Comparison of ENCODE assay signal across 19 cellular contexts in genomic region chr17:58410714-58411407, GRCh38. TPM values are rescaled to one million over a fixed set of nuclear protein-coding genes. Genes with fewer than 3 reads are reported as not detected.
"Had no signal": no experiment of that assay in that cellular context is flagged by ENCODE, and none has a peak within 500 bp of the region (broad histone marks: within the 10 kb centered on the region; RNA-seq: fewer than 3 reads in every experiment).

No MANE protein-coding gene starts in this region.

- H3K27me3 ChIP-seq: cardiac muscle cell, ovary, sigmoid colon, spleen had no signal

- H3K36me3 Mint-ChIP-seq: activated CD8-positive, alpha-beta memory T cell treated with anti-CD3 and anti-CD28 coated beads, Interleukin-2, amount 10 ng/mL, durations not matched to agents 7 days and 5 days; activated naive CD8-positive, alpha-beta T cell treated with anti-CD3 and anti-CD28 coated beads, Interleukin-2, amount 10 ng/mL, durations not matched to agents 7 days and 5 days; natural killer cell had no signal

- H3K4me3 ChIP-seq: cardiac muscle cell, ovary, sigmoid colon, spleen, thoracic aorta had no signal

- H3K36me3 ChIP-seq: cardiac muscle cell, ovary, sigmoid colon, spleen, thoracic aorta had no signal

- H3K27me3 Mint-ChIP-seq: activated B cell treated with CpG ODN at 0.5 μM for 24 hours; activated CD8-positive, alpha-beta memory T cell treated with anti-CD3 and anti-CD28 coated beads, Interleukin-2, amount 10 ng/mL, durations not matched to agents 7 days and 5 days; stimulated activated naive B cell treated with anti-CD40 and anti-IgM and Interleukin-4, amounts not matched to agents 10 μg/mL and 1 μg/mL and 100 μg/mL, for 72 hours had no signal

- H3K27ac Mint-ChIP-seq: activated B cell treated with CpG ODN at 0.5 μM for 24 hours; activated CD4-positive, alpha-beta memory T cell treated with anti-CD3 and anti-CD28 coated beads, Interleukin-2, amount 10 ng/mL, durations not matched to agents 7 days and 5 days; activated CD8-positive, alpha-beta memory T cell treated with anti-CD3 and anti-CD28 coated beads, Interleukin-2, amount 10 ng/mL, durations not matched to agents 7 days and 5 days; activated naive CD8-positive, alpha-beta T cell treated with anti-CD3 and anti-CD28 coated beads, Interleukin-2, amount 10 ng/mL, durations not matched to agents 7 days and 5 days; natural killer cell; stimulated activated naive B cell treated with anti-CD40 and anti-IgM and Interleukin-4, amounts not matched to agents 10 μg/mL and 1 μg/mL and 100 μg/mL, for 72 hours had no signal

- H3K4me3 Mint-ChIP-seq: activated B cell treated with CpG ODN at 0.5 μM for 24 hours; activated CD4-positive, alpha-beta memory T cell treated with anti-CD3 and anti-CD28 coated beads, Interleukin-2, amount 10 ng/mL, durations not matched to agents 7 days and 5 days; activated CD8-positive, alpha-beta memory T cell treated with anti-CD3 and anti-CD28 coated beads, Interleukin-2, amount 10 ng/mL, durations not matched to agents 7 days and 5 days; activated naive CD8-positive, alpha-beta T cell treated with anti-CD3 and anti-CD28 coated beads, Interleukin-2, amount 10 ng/mL, durations not matched to agents 7 days and 5 days; natural killer cell; stimulated activated naive B cell treated with anti-CD40 and anti-IgM and Interleukin-4, amounts not matched to agents 10 μg/mL and 1 μg/mL and 100 μg/mL, for 72 hours had no signal

- H3K4me1 Mint-ChIP-seq: activated B cell treated with CpG ODN at 0.5 μM for 24 hours; activated naive CD8-positive, alpha-beta T cell treated with anti-CD3 and anti-CD28 coated beads, Interleukin-2, amount 10 ng/mL, durations not matched to agents 7 days and 5 days; natural killer cell had no signal

- H3K9me3 Mint-ChIP-seq: activated B cell treated with CpG ODN at 0.5 μM for 24 hours; activated CD4-positive, alpha-beta memory T cell treated with anti-CD3 and anti-CD28 coated beads, Interleukin-2, amount 10 ng/mL, durations not matched to agents 7 days and 5 days; activated naive CD8-positive, alpha-beta T cell treated with anti-CD3 and anti-CD28 coated beads, Interleukin-2, amount 10 ng/mL, durations not matched to agents 7 days and 5 days; natural killer cell; stimulated activated naive B cell treated with anti-CD40 and anti-IgM and Interleukin-4, amounts not matched to agents 10 μg/mL and 1 μg/mL and 100 μg/mL, for 72 hours had no signal

- DNase-seq: activated B cell treated with CpG ODN at 0.5 μM for 24 hours; activated CD4-positive, alpha-beta memory T cell treated with anti-CD3 and anti-CD28 coated beads, Interleukin-2, amount 10 ng/mL, durations not matched to agents 7 days and 5 days; activated CD4-positive, alpha-beta T cell treated with anti-CD3 and anti-CD28 coated beads for 48 hours; activated CD8-positive, alpha-beta memory T cell treated with anti-CD3 and anti-CD28 coated beads, Interleukin-2, amount 10 ng/mL, durations not matched to agents 7 days and 5 days; activated naive CD4-positive, alpha-beta T cell; activated naive CD8-positive, alpha-beta T cell treated with anti-CD3 and anti-CD28 coated beads, Interleukin-2, amount 10 ng/mL, durations not matched to agents 7 days and 5 days; amygdala; foreskin melanocyte; glutamatergic neuron; mesenchymal stem cell; natural killer cell; ovary; sigmoid colon; spleen; stimulated activated naive B cell treated with anti-CD40 and anti-IgM and Interleukin-4, amounts not matched to agents 10 μg/mL and 1 μg/mL and 100 μg/mL, for 72 hours; SW 1271 had no signal

- H3K27ac ChIP-seq: cardiac muscle cell, ovary, sigmoid colon, spleen, thoracic aorta had no signal

- H3K9me3 ChIP-seq: ovary, sigmoid colon, spleen, thoracic aorta had no signal

- H3K4me1 ChIP-seq: sigmoid colon, spleen had no signal

- ATAC-seq: activated CD8-positive, alpha-beta memory T cell treated with anti-CD3 and anti-CD28 coated beads, Interleukin-2, amount 10 ng/mL, durations not matched to agents 7 days and 5 days; natural killer cell; stimulated activated naive B cell treated with anti-CD40 and anti-IgM and Interleukin-4, amounts not matched to agents 10 μg/mL and 1 μg/mL and 100 μg/mL, for 72 hours had no signal

RNA-seq across cellular contexts. Expression of gene RNF43, which starts 6.5 kb away (rescaled TPM):
- total RNA-seq: activated CD4-positive, alpha-beta memory T cell treated with anti-CD3 and anti-CD28 coated beads, Interleukin-2, amount 10 ng/mL, durations not matched to agents 7 days and 5 days; dermis microvascular lymphatic vessel endothelial cell had no signal
